Comparison of ENCODE assay signal across 1 cellular context in the genomic region with DNA sequence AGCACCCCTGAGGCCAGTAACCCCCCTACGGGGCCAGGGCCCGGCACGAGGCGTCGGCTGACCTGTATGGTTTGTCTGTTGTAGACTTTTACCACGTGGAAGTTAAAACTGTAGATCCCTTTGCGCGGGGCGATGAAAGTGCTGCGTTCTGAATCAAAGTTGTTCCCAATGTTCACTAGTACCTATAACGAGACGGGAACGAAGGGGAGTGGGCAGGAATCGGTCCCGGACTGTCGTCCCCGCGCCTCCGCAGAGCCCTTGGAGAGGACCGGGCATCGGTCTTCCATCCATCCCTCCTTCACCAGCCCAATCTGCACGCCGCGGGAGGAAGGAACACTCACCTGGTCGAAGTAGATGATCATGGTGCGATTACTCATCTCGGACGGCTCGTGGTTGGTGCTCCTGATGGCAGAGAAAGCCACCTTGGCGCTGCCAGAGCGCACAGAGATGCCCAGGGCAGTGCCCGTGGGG.
A peak's percentile ranks its signal among the peaks of the same experiment; 100 is the strongest.
TF ChIP-seq lines count a peak whose summit lies in the region.

No MANE protein-coding gene starts in this region.

TF ChIP-seq in HEK293, 187 proteins besides CTCF, POLR2A, EP300 and RAD21 (continued from another document):
- TF ChIP-seq, protein P1, sequence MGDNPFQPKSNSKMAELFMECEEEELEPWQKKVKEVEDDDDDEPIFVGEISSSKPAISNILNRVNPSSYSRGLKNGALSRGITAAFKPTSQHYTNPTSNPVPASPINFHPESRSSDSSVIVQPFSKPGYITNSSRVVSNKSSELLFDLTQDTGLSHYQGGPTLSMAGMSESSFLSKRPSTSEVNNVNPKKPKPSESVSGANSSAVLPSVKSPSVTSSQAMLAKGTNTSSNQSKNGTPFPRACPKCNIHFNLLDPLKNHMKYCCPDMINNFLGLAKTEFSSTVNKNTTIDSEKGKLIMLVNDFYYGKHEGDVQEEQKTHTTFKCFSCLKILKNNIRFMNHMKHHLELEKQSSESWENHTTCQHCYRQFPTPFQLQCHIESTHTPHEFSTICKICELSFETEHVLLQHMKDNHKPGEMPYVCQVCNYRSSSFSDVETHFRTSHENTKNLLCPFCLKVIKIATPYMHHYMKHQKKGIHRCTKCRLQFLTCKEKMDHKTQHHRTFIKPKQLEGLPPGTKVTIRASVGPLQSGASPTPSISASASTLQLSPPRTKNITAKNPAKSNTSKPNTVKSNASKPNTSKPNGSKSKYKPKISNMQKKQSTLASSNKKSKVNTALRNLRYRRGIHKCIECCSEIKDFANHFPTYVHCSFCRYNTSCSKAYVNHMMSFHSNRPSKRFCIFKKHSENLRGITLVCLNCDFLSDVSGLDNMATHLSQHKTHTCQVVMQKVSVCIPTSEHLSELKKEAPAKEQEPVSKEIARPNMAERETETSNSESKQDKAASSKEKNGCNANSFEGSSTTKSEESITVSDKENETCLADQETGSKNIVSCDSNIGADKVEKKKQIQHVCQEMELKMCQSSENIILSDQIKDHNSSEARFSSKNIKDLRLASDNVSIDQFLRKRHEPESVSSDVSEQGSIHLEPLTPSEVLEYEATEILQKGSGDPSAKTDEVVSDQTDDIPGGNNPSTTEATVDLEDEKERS (tag by site-specific recombination; IDR thresholded peaks at IDR 0.05) = no peak
- TF ChIP-seq ZNF146 (tag by site-specific recombination; IDR thresholded peaks at IDR 0.05) (no peak), ZNF266 (tag by site-specific recombination; IDR thresholded peaks at IDR 0.05; ENCODE audit: low read depth) (no peak), ZBTB17 (tag by site-specific recombination; IDR thresholded peaks at IDR 0.05) (0 out of 2 replicates have a peak, but pooled peaks have one; percentile 29), ZNF654 (tag by site-specific recombination; IDR thresholded peaks at IDR 0.05; ENCODE audit: low read depth) (no peak), ZNF184 (tag by site-specific recombination; IDR thresholded peaks at IDR 0.05) (no peak), ZNF785 (tag by site-specific recombination; IDR thresholded peaks at IDR 0.05) (no peak), GLI2 (tag by site-specific recombination; IDR thresholded peaks at IDR 0.05; ENCODE audit: borderline replicate concordance, low read depth) (no peak)
- TF ChIP-seq, protein P2, sequence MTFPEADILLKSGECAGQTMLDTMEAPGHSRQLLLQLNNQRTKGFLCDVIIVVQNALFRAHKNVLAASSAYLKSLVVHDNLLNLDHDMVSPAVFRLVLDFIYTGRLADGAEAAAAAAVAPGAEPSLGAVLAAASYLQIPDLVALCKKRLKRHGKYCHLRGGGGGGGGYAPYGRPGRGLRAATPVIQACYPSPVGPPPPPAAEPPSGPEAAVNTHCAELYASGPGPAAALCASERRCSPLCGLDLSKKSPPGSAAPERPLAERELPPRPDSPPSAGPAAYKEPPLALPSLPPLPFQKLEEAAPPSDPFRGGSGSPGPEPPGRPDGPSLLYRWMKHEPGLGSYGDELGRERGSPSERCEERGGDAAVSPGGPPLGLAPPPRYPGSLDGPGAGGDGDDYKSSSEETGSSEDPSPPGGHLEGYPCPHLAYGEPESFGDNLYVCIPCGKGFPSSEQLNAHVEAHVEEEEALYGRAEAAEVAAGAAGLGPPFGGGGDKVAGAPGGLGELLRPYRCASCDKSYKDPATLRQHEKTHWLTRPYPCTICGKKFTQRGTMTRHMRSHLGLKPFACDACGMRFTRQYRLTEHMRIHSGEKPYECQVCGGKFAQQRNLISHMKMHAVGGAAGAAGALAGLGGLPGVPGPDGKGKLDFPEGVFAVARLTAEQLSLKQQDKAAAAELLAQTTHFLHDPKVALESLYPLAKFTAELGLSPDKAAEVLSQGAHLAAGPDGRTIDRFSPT (tag by site-specific recombination; IDR thresholded peaks at IDR 0.05) = no peak
- TF ChIP-seq, protein P3, sequence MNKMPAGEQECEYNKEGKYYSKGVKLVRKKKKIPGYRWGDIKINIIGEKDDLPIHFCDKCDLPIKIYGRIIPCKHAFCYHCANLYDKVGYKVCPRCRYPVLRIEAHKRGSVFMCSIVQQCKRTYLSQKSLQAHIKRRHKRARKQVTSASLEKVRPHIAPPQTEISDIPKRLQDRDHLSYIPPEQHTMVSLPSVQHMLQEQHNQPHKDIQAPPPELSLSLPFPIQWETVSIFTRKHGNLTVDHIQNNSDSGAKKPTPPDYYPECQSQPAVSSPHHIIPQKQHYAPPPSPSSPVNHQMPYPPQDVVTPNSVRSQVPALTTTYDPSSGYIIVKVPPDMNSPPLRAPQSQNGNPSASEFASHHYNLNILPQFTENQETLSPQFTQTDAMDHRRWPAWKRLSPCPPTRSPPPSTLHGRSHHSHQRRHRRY (tag by site-specific recombination; IDR thresholded peaks at IDR 0.05) = no peak
